ENCODE assay signal across 17 cellular contexts in genomic region chr11:10865837-10866270, GRCh38. TPM values are rescaled to one million over a fixed set of nuclear protein-coding genes. Genes with fewer than 3 reads are reported as not detected.
DNase-seq lines count a peak whose midpoint lies in the region; ATAC-seq and TF ChIP-seq lines count a peak whose summit lies in the region.
"Had no signal": no experiment of that assay in that cellular context is flagged by ENCODE, and none has a peak within 500 bp of the region (broad histone marks: within the 10 kb centered on the region; RNA-seq: fewer than 3 reads in every experiment).

No MANE protein-coding gene starts in this region.

- intact Hi-C loops in activated naive CD4-positive, alpha-beta T cell treated with anti-CD3 and anti-CD28 coated beads for 36 hours (cut with micrococcal nuclease): no loop called here
- intact Hi-C loops in Panc1 (cut with micrococcal nuclease; ENCODE audit: unreplicated experiment): no loop called here
- intact Hi-C loops in ascending aorta (cut with DNase I): no loop called here
- intact Hi-C loops in activated CD4-positive, alpha-beta memory T cell treated with anti-CD3 and anti-CD28 coated beads for 36 hours (cut with micrococcal nuclease): no loop called here

- peaks cover 36% of the 10 kb centered on the region for H3K4me1 Mint-ChIP-seq in activated naive CD4-positive, alpha-beta T cell treated with anti-CD3 and anti-CD28 coated beads for 36 hours (ENCODE audit: low read depth)
- H3K4me1 Mint-ChIP-seq in stimulated activated naive B cell treated with anti-CD40 and anti-IgM and Interleukin-4, amounts not matched to agents 10 μg/mL and 1 μg/mL and 100 μg/mL, for 72 hours: peaks cover 9 to 32% of the 10 kb centered on the region in 2 donors
- peaks cover 24% of the 10 kb centered on the region for H3K4me1 Mint-ChIP-seq in activated CD4-positive, alpha-beta memory T cell treated with anti-CD3 and anti-CD28 coated beads for 36 hours (ENCODE audit: low read depth)

- no peak for DNase-seq in activated naive CD4-positive, alpha-beta T cell treated with anti-CD3 and anti-CD28 coated beads for 36 hours
- no peak for DNase-seq in activated naive CD4-positive, alpha-beta T cell treated with Interleukin-2 at 50 U/mL for 16 hours
- DNase-seq in Panc1 (ENCODE audit: low read depth, low spot score): no peak
- no peak for DNase-seq in ascending aorta (ENCODE audit: low spot score in 2 of 2)
- no peak for DNase-seq in stimulated activated naive B cell treated with anti-CD40 and anti-IgM and Interleukin-4, amounts not matched to agents 10 μg/mL and 1 μg/mL and 100 μg/mL, for 72 hours
- no peak for DNase-seq in activated CD4-positive, alpha-beta memory T cell treated with anti-CD3 and anti-CD28 coated beads for 36 hours
- DNase-seq in GM19240 (ENCODE audit: insufficient read length, low spot score): no peak
- DNase-seq in GM19238 (ENCODE audit: insufficient read length, low spot score): no peak
- DNase-seq: 8988T; CD8-positive, alpha-beta T cell; NCI-H1092; NCI-H2081 treated with DMSO at 0.1 percent for 48 hours; NCI-H510A treated with DMSO at 0.1 percent for 48 hours; SHP77 had no signal

- H3K36me3 ChIP-seq in Panc1 (ENCODE audit: control insufficient read depth, insufficient read depth, low read length): no peaks in the 10 kb centered on the region
- no peaks in the 10 kb centered on the region for H3K36me3 ChIP-seq in ascending aorta
- H3K36me3 ChIP-seq: BLaER1 had no signal

- H3K9me3 Mint-ChIP-seq in activated naive CD4-positive, alpha-beta T cell treated with anti-CD3 and anti-CD28 coated beads for 36 hours: peaks cover 1% of the 10 kb centered on the region
- H3K9me3 Mint-ChIP-seq in stimulated activated naive B cell treated with anti-CD40 and anti-IgM and Interleukin-4, amounts not matched to agents 10 μg/mL and 1 μg/mL and 100 μg/mL, for 72 hours: peaks cover 1 to 5% of the 10 kb centered on the region in 2 donors
- H3K9me3 Mint-ChIP-seq in activated CD4-positive, alpha-beta memory T cell treated with anti-CD3 and anti-CD28 coated beads for 36 hours: no peaks in the 10 kb centered on the region
- H3K9me3 Mint-ChIP-seq: CD8-positive, alpha-beta T cell; GM23338 had no signal

- in situ Hi-C loops in Panc1 (cut with HindIII; ENCODE audit: low pct_unique_long_range_greater_than_20kb, low sequenced_read_pairs): no loop called here

- no peak overlapping the region for H3K4me3 ChIP-seq in Panc1 (ENCODE audit: low read depth in 2 of 2, low read length in 2 of 2)
- no peak overlapping the region for H3K4me3 ChIP-seq in ascending aorta
- H3K4me3 ChIP-seq: BLaER1, GM23338 had no signal

- H3K27me3 ChIP-seq in Panc1 (ENCODE audit: control insufficient read depth, insufficient read depth, low read length): no peaks in the 10 kb centered on the region
- no peaks in the 10 kb centered on the region for H3K27me3 ChIP-seq in ascending aorta
- H3K27me3 ChIP-seq: BLaER1 had no signal

- ATAC-seq in Panc1: no peak
- ATAC-seq in stimulated activated naive B cell treated with anti-CD40 and anti-IgM and Interleukin-4, amounts not matched to agents 10 μg/mL and 1 μg/mL and 100 μg/mL, for 72 hours (replicated peaks): no peak
- ATAC-seq: CD8-positive, alpha-beta T cell; GM23338; HepG2 had no signal

- no peaks in the 10 kb centered on the region for H3K27me3 Mint-ChIP-seq in activated naive CD4-positive, alpha-beta T cell treated with anti-CD3 and anti-CD28 coated beads for 36 hours (ENCODE audit: low read depth)
- H3K27me3 Mint-ChIP-seq in stimulated activated naive B cell treated with anti-CD40 and anti-IgM and Interleukin-4, amounts not matched to agents 10 μg/mL and 1 μg/mL and 100 μg/mL, for 72 hours: no peaks in the 10 kb centered on the region
- no peaks in the 10 kb centered on the region for H3K27me3 Mint-ChIP-seq in activated CD4-positive, alpha-beta memory T cell treated with anti-CD3 and anti-CD28 coated beads for 36 hours

- H3K4me1 ChIP-seq in Panc1 (ENCODE audit: control insufficient read depth, insufficient read depth, low read length): peaks cover 43% of the 10 kb centered on the region
- peaks cover 14 to 33% of the 10 kb centered on the region in 2 donors for H3K4me1 ChIP-seq in ascending aorta

- H3K36me3 Mint-ChIP-seq in activated naive CD4-positive, alpha-beta T cell treated with anti-CD3 and anti-CD28 coated beads for 36 hours (ENCODE audit: low read depth): peaks cover 2% of the 10 kb centered on the region
- peaks cover 0 to 17% of the 10 kb centered on the region in 2 donors for H3K36me3 Mint-ChIP-seq in stimulated activated naive B cell treated with anti-CD40 and anti-IgM and Interleukin-4, amounts not matched to agents 10 μg/mL and 1 μg/mL and 100 μg/mL, for 72 hours
- H3K36me3 Mint-ChIP-seq in activated CD4-positive, alpha-beta memory T cell treated with anti-CD3 and anti-CD28 coated beads for 36 hours: no peaks in the 10 kb centered on the region

- BruUV-seq in Panc1 (replicated peaks; lab: Mats Ljungman, UMichigan): no TSS peak

- peak overlapping the region; percentile 82 for H3K27ac ChIP-seq in Panc1 (ENCODE audit: low read length)
- H3K27ac ChIP-seq in ascending aorta: peak overlapping the region; percentile 97 to 99
- H3K27ac ChIP-seq: BLaER1 had no signal

- no peak overlapping the region for H3K27ac Mint-ChIP-seq in activated naive CD4-positive, alpha-beta T cell treated with anti-CD3 and anti-CD28 coated beads for 36 hours
- peak overlapping the region; percentile 14 for H3K27ac Mint-ChIP-seq in stimulated activated naive B cell treated with anti-CD40 and anti-IgM and Interleukin-4, amounts not matched to agents 10 μg/mL and 1 μg/mL and 100 μg/mL, for 72 hours
- H3K27ac Mint-ChIP-seq in activated CD4-positive, alpha-beta memory T cell treated with anti-CD3 and anti-CD28 coated beads for 36 hours: no peak overlapping the region
- H3K27ac Mint-ChIP-seq: CD8-positive, alpha-beta T cell; GM23338 had no signal

- peaks cover 3% of the 10 kb centered on the region; the same call in 1 of the 2 replicates for H3K9me3 ChIP-seq in Panc1 (ENCODE audit: control insufficient read depth, insufficient read depth, low read depth, low read length)
- H3K9me3 ChIP-seq in ascending aorta: no peaks in the 10 kb centered on the region

- no peak for TF ChIP-seq CTCF in Panc1 (IDR thresholded peaks at IDR 0.05)
- no peak for TF ChIP-seq CTCF in ascending aorta (IDR thresholded peaks at IDR 0.05)

- CTCF ChIA-PET in activated naive CD4-positive, alpha-beta T cell treated with anti-CD3 and anti-CD28 coated beads for 36 hours (lab: Charles Lee): no interaction called here
- CTCF ChIA-PET in Panc1 (lab: Charles Lee): no interaction called here
- CTCF ChIA-PET in activated CD4-positive, alpha-beta memory T cell treated with anti-CD3 and anti-CD28 coated beads for 36 hours (lab: Charles Lee): no interaction called here

- POLR2A ChIA-PET in Panc1 (lab: Charles Lee): no interaction called here
- POLR2A ChIA-PET in activated CD4-positive, alpha-beta memory T cell treated with anti-CD3 and anti-CD28 coated beads for 36 hours (lab: Charles Lee): no interaction called here

- H3K4me3 Mint-ChIP-seq in activated naive CD4-positive, alpha-beta T cell treated with anti-CD3 and anti-CD28 coated beads for 36 hours: peak overlapping the region; percentile 43
- H3K4me3 Mint-ChIP-seq in stimulated activated naive B cell treated with anti-CD40 and anti-IgM and Interleukin-4, amounts not matched to agents 10 μg/mL and 1 μg/mL and 100 μg/mL, for 72 hours: no peak overlapping the region
- H3K4me3 Mint-ChIP-seq in activated CD4-positive, alpha-beta memory T cell treated with anti-CD3 and anti-CD28 coated beads for 36 hours: no peak overlapping the region
- H3K4me3 Mint-ChIP-seq: CD8-positive, alpha-beta T cell; GM23338 had no signal

RNA-seq across cellular contexts. Expression of gene ZBED5, which starts 8.0 kb away (rescaled TPM):
- 10 to 100 TPM; 50.4 to 52.4 TPM for total RNA-seq in activated naive CD4-positive, alpha-beta T cell treated with anti-CD3 and anti-CD28 coated beads for 36 hours
- total RNA-seq in Panc1 (2021; ENCODE audit: unreplicated experiment) (114 TPM), ascending aorta (7.8 TPM)
- 59.1 TPM for polyA plus RNA-seq in Panc1 (2012; ENCODE audit: insufficient read length)
- total RNA-seq in activated CD4-positive, alpha-beta memory T cell treated with anti-CD3 and anti-CD28 coated beads for 36 hours: 10 to 100 TPM; 39.8 to 43.3 TPM

RNA-seq across cellular contexts. Expression of gene EIF4G2, which starts 57.1 kb away (rescaled TPM):
- 100 to 1,000 TPM; 640 to 734 TPM for total RNA-seq in activated naive CD4-positive, alpha-beta T cell treated with anti-CD3 and anti-CD28 coated beads for 36 hours
- total RNA-seq in Panc1 (2021; ENCODE audit: unreplicated experiment): 2,422 TPM
- 1,612 TPM for polyA plus RNA-seq in Panc1 (2012; ENCODE audit: insufficient read length)
- total RNA-seq in ascending aorta: 311 TPM
- total RNA-seq in activated CD4-positive, alpha-beta memory T cell treated with anti-CD3 and anti-CD28 coated beads for 36 hours: 100 to 1,000 TPM; 794 to 835 TPM
